Comparison of ENCODE assay signal across 11 cellular contexts in the genomic region with DNA sequence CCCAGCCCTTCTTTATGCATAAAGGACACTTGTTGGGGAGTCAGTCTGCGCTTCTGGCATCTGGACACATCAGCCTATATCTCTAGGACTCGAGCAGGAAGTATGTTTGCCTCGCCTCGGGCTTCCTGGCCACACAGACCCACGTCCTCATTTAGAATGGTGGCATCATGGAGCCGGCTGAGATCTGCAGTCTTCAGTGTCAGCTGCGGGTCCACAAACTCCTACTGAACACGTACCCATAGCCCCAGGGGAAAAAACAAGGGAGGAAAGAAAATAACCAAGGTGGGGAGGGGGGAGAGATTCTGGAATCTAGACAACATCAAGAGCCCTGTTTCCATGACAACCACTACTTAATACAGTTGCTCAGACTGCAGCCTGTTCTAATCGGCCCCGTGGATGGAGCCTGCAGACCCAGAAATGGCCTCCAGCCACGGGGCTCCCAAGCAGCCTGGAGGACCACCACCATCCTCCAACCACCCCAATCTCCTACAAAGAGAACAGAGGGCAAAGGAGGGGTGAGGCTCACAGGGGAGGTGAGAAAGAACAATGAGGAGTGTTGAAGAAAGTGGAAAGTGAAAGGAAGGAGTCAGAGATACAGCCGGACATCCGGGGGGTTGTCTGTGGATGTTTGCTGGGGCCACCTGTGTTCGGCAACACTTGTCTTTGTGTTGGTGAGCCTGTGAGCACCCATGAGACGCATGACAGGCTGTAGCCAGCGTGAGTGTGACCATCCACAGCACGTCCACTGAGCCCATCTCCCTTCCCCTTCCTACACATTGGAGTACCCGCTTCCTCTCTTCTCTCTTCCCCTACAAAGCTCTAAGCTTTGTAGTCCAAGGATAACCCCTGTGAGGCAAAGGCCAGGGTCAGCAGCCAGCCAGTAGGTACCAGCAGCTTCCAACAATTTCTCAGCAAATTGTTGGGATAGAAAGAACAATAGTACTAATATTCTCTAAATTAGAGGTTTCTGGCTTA.
DNase-seq lines count a peak whose midpoint lies in the region; ATAC-seq and TF ChIP-seq lines count a peak whose summit lies in the region.
"Had no signal": no experiment of that assay in that cellular context is flagged by ENCODE, and none has a peak within 500 bp of the region (broad histone marks: within the 10 kb centered on the region; RNA-seq: fewer than 3 reads in every experiment).

No MANE protein-coding gene starts in this region.

- H3K4me3 Mint-ChIP-seq in CD4-positive, alpha-beta memory T cell = peak overlapping the region; percentile 48 to 91 (median 74)
- H3K4me3 Mint-ChIP-seq in T-helper 17 cell = peak overlapping the region; percentile 79
- peak overlapping the region; percentile 66 to 76 for H3K4me3 Mint-ChIP-seq in effector memory CD8-positive, alpha-beta T cell

- 50 to 65% (median 57%) methylated on average over 17 to 18 of the region's 18 CpGs for WGBS in heart left ventricle, 4 donors
- 71% methylated on average over 14 of the region's 18 CpGs for WGBS in esophagus muscularis mucosa

- H3K4me3 ChIP-seq in BE2C (ENCODE audit: low read depth, low read length) = peak overlapping the region; percentile 56
- H3K4me3 ChIP-seq in CD4-positive, alpha-beta memory T cell (ENCODE audit: low read length in 2 of 2) = no peak overlapping the region
- H3K4me3 ChIP-seq in colonic mucosa = no peak overlapping the region
- H3K4me3 ChIP-seq in heart left ventricle = peak overlapping the region in 1 of 12 donors; percentile 20
- no peak overlapping the region for H3K4me3 ChIP-seq in esophagus muscularis mucosa

- H3K36me3 ChIP-seq in BE2C (no peaks in the 10 kb centered on the region), colonic mucosa (no peaks in the 10 kb centered on the region), heart left ventricle (no peaks in the 10 kb centered on the region), esophagus muscularis mucosa (no peaks in the 10 kb centered on the region)
- H3K36me3 ChIP-seq in CD4-positive, alpha-beta memory T cell (ENCODE audit: insufficient read depth, low read length) = no peaks in the 10 kb centered on the region

- ATAC-seq in T-helper 17 cell (no peak), heart left ventricle (no peak)
- no peak for ATAC-seq in effector memory CD8-positive, alpha-beta T cell (replicated peaks)
- ATAC-seq: left lobe of liver had no signal

- H3K36me3 Mint-ChIP-seq in CD4-positive, alpha-beta memory T cell = no peaks in the 10 kb centered on the region
- no peaks in the 10 kb centered on the region for H3K36me3 Mint-ChIP-seq in T-helper 17 cell (ENCODE audit: low read depth)
- H3K36me3 Mint-ChIP-seq in effector memory CD8-positive, alpha-beta T cell (ENCODE audit: insufficient read depth) = peaks cover 2% of the 10 kb centered on the region

- POLR2A ChIA-PET in CD4-positive, alpha-beta memory T cell (lab: Charles Lee; ENCODE audit: partially characterized antibody) = interaction anchor here (0.8 kb wide), 1 partner anchor 27 kb away, joined by 3 read pairs; no protein-coding TSS in a partner anchor

- H3K27me3 ChIP-seq in BE2C = no peaks in the 10 kb centered on the region
- no peaks in the 10 kb centered on the region for H3K27me3 ChIP-seq in CD4-positive, alpha-beta memory T cell (ENCODE audit: insufficient read depth, low read length)
- no peaks in the 10 kb centered on the region for H3K27me3 ChIP-seq in colonic mucosa
- H3K27me3 ChIP-seq in heart left ventricle = no peaks in the 10 kb centered on the region
- no peaks in the 10 kb centered on the region for H3K27me3 ChIP-seq in esophagus muscularis mucosa

- H3K4me1 ChIP-seq in BE2C = peaks cover 56% of the 10 kb centered on the region
- peaks cover 100% of the 10 kb centered on the region for H3K4me1 ChIP-seq in CD4-positive, alpha-beta memory T cell (ENCODE audit: insufficient read depth, low read length)
- peaks cover 3% of the 10 kb centered on the region for H3K4me1 ChIP-seq in colonic mucosa
- peaks cover 0 to 73% (median 26%) of the 10 kb centered on the region in 12 donors for H3K4me1 ChIP-seq in heart left ventricle
- peaks cover 13 to 39% (median 25%) of the 10 kb centered on the region in 4 donors for H3K4me1 ChIP-seq in esophagus muscularis mucosa

- H3K27ac Mint-ChIP-seq in CD4-positive, alpha-beta memory T cell = peak overlapping the region; percentile 63 to 97 (median 87)
- H3K27ac Mint-ChIP-seq in T-helper 17 cell = peak overlapping the region; percentile 83
- peak overlapping the region; percentile 47 to 70 for H3K27ac Mint-ChIP-seq in effector memory CD8-positive, alpha-beta T cell

- DNase-seq in BE2C = peak; percentile 70
- DNase-seq in CD4-positive, alpha-beta memory T cell = peak in 3 of 5 donors; percentile 24 to 43 (median 24)
- DNase-seq in T-helper 17 cell = no peak
- no peak for DNase-seq in effector memory CD8-positive, alpha-beta T cell
- DNase-seq in colonic mucosa = no peak
- DNase-seq in heart left ventricle = no peak
- no peak for DNase-seq in esophagus muscularis mucosa (ENCODE audit: extremely low spot score)
- DNase-seq: cortex of kidney, occipital lobe, T-helper 9 cell had no signal

- no peak overlapping the region for H3K9ac ChIP-seq in colonic mucosa (ENCODE audit: low read depth in 2 of 2, low read length in 2 of 2)

- CTCF ChIA-PET in CD4-positive, alpha-beta memory T cell (lab: Charles Lee; ENCODE audit: partially characterized antibody) = no interaction called here

- TF ChIP-seq CTCF in BE2C (IDR thresholded peaks at IDR 0.05; ENCODE audit: low read depth, low read length) = no peak
- no peak for TF ChIP-seq CTCF in colonic mucosa (IDR thresholded peaks at IDR 0.05)
- TF ChIP-seq CTCF in heart left ventricle (IDR thresholded peaks at IDR 0.05) = no peak
- TF ChIP-seq CTCF in esophagus muscularis mucosa (IDR thresholded peaks at IDR 0.05) = no peak

- TF ChIP-seq EP300 in esophagus muscularis mucosa (IDR thresholded peaks at IDR 0.05) = no peak

- TF ChIP-seq POLR2A in heart left ventricle (IDR thresholded peaks at IDR 0.05) (no peak), esophagus muscularis mucosa (IDR thresholded peaks at IDR 0.05; ENCODE audit: low read depth) (no peak)

- H3K9me3 ChIP-seq in BE2C (no peaks in the 10 kb centered on the region), T-helper 17 cell (ENCODE audit: control insufficient read depth, low read length, poor library complexity, severe bottlenecking) (no peaks in the 10 kb centered on the region), colonic mucosa (no peaks in the 10 kb centered on the region), heart left ventricle (no peaks in the 10 kb centered on the region), esophagus muscularis mucosa (no peaks in the 10 kb centered on the region)
- H3K9me3 ChIP-seq in CD4-positive, alpha-beta memory T cell (ENCODE audit: control insufficient read depth in 1 of 2, low read length in 2 of 2) = no peaks in the 10 kb centered on the region

- peaks cover 58 to 100% (median 84%) of the 10 kb centered on the region in 4 donors for H3K4me1 Mint-ChIP-seq in CD4-positive, alpha-beta memory T cell
- H3K4me1 Mint-ChIP-seq in T-helper 17 cell = peaks cover 57% of the 10 kb centered on the region
- H3K4me1 Mint-ChIP-seq in effector memory CD8-positive, alpha-beta T cell (ENCODE audit: low read depth in 2 of 2) = peaks cover 75% of the 10 kb centered on the region in 2 donors

- intact Hi-C loops in CD4-positive, alpha-beta memory T cell (cut with micrococcal nuclease) = no loop called here
- intact Hi-C loops in colonic mucosa (cut with DNase I) = no loop called here
- intact Hi-C loops in heart left ventricle (cut with DNase I) = loop anchor here in 1 of 10 donors (5.0 kb wide), 1 partner anchor 37 kb away; no protein-coding TSS in a partner anchor
- intact Hi-C loops in esophagus muscularis mucosa (cut with DNase I) = no loop called here

- H3K27me3 Mint-ChIP-seq in CD4-positive, alpha-beta memory T cell = no peaks in the 10 kb centered on the region
- H3K27me3 Mint-ChIP-seq in T-helper 17 cell = peaks cover 7% of the 10 kb centered on the region
- no peaks in the 10 kb centered on the region for H3K27me3 Mint-ChIP-seq in effector memory CD8-positive, alpha-beta T cell

- H3K9me3 Mint-ChIP-seq in CD4-positive, alpha-beta memory T cell = peaks cover 0 to 1% (median 0%) of the 10 kb centered on the region in 8 donors
- H3K9me3 Mint-ChIP-seq in effector memory CD8-positive, alpha-beta T cell = peaks cover 0 to 5% of the 10 kb centered on the region in 2 donors

- H3K27ac ChIP-seq in CD4-positive, alpha-beta memory T cell (ENCODE audit: low read depth, low read length) = peak overlapping the region; percentile 4
- H3K27ac ChIP-seq in colonic mucosa (no peak overlapping the region), heart left ventricle (peak overlapping the region in 3 of 12 donors; percentile 15 to 56 (median 30)), esophagus muscularis mucosa (replicated peaks in 1 of 4) (no peak overlapping the region)

Comparison
In these comparisons a context has a peak if more than half of its experiments do, and no peak if none do; other contexts are left out.
1. DNase-seq: peak in BE2C (single experiment) and CD4-positive, alpha-beta memory T cell (3 of 5); none in T-helper 17 cell (0 of 3), effector memory CD8-positive, alpha-beta T cell (0 of 3), colonic mucosa (single experiment), heart left ventricle (0 of 5) and esophagus muscularis mucosa (single experiment).
2. Peak in every context shown above with its lines, with median percentiles within 50 percentile points of each other: H3K27ac Mint-ChIP-seq and H3K4me3 Mint-ChIP-seq.